8 cellular contexts compared by ENCODE assay signal in the genomic region with DNA sequence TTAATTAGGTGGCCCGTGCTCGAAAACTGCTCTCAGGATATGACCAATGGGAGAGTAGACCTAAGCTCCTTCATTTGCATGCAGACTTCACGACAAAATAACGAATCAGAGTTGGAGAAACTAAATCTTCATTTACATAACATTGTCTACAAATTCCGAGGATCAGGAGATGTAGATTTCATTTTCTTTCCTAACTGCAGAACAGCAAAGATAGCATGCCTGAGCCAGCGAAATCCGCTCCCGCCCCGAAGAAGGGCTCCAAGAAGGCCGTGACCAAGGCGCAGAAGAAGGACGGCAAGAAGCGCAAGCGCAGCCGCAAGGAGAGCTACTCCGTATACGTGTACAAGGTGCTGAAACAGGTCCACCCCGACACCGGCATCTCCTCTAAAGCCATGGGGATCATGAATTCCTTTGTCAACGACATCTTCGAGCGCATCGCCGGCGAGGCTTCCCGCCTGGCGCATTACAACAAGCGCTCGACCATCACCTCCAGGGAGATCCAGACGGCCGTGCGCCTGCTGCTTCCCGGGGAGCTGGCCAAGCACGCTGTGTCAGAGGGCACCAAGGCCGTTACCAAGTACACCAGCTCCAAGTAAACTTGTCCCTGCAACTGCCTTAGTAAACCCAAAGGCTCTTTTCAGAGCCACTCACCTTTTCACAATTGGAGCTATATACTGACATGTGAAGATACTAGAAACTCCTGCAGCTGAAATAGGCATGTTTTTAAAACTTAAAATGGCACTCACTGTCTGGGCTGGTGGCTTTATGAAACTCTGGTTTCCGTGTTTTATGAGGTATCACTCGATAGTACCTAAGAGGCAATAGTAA.
A peak's percentile ranks its signal among the peaks of the same experiment; 100 is the strongest.
DNase-seq lines count a peak whose midpoint lies in the region; ATAC-seq, FAIRE-seq and TF ChIP-seq lines count a peak whose summit lies in the region.

No MANE protein-coding gene starts in this region.

- peak; percentile 59 for TF ChIP-seq POLR2A in endothelial cell of umbilical vein (IDR thresholded peaks at IDR 0.05; ENCODE audit: low read depth, low read length)

- POLR2A ChIA-PET in endothelial cell of umbilical vein (lab: Charles Lee) (interaction anchor here (0.6 to 3.0 kb wide), 13 partner anchors 9 to 163 kb away, joined by 3 to 60 read pairs (median 4); a partner anchor contains a TSS), OCI-LY7 (lab: Charles Lee) (interaction anchor here (0.5 to 3.3 kb wide), 7 partner anchors 10 to 137 kb away, joined by 3 to 25 read pairs (median 9); a partner anchor contains a TSS)

- no peak overlapping the region for H2AK5ac ChIP-seq in mesenchymal stem cell (ENCODE audit: low read length, severe bottlenecking)

- H3K4me2 ChIP-seq in endothelial cell of umbilical vein (ENCODE audit: insufficient read depth, low read length) (peak overlapping the region; percentile 95), mesenchymal stem cell (ENCODE audit: low read length, poor library complexity, severe bottlenecking) (peak overlapping the region; percentile 71), OCI-LY7 (ENCODE audit: low read length) (no peak overlapping the region)

- H3K9me3 ChIP-seq in endothelial cell of umbilical vein (replicated peaks; ENCODE audit: control insufficient read depth, insufficient read depth, low read length) = no peaks in the 10 kb centered on the region
- no peaks in the 10 kb centered on the region for H3K9me3 ChIP-seq in mesenchymal stem cell (ENCODE audit: control insufficient read depth, low read length)
- H3K9me3 ChIP-seq in OCI-LY7 (ENCODE audit: low read length) = no peaks in the 10 kb centered on the region

- H3K79me2 ChIP-seq in endothelial cell of umbilical vein (ENCODE audit: control insufficient read depth, insufficient read depth, low read length) (no peaks in the 10 kb centered on the region), OCI-LY7 (ENCODE audit: insufficient read depth, low read depth, low read length) (no peaks in the 10 kb centered on the region)

- H3K27ac Mint-ChIP-seq in activated CD8-positive, alpha-beta memory T cell treated with anti-CD3 and anti-CD28 coated beads, Interleukin-2, amount 10 ng/mL, durations not matched to agents 7 days and 5 days = peak overlapping the region; percentile 97
- peak overlapping the region; percentile 94 for H3K27ac Mint-ChIP-seq in stimulated activated naive CD8-positive, alpha-beta T cell treated with anti-CD3 and anti-CD28 coated beads, Interleukin-15, Interleukin-2, amounts not matched to agents 100 ng/mL and 50 ng/mL, for 24 hours

- dilution Hi-C loops in endothelial cell of umbilical vein (cut with MboI; ENCODE audit: extremely low pct_ligation_motif_present, low sequenced_read_pairs) = no loop called here

- no peak overlapping the region for H3K14ac ChIP-seq in mesenchymal stem cell (ENCODE audit: low read length in 2 of 2)

- no peaks in the 10 kb centered on the region for H4K20me1 ChIP-seq in endothelial cell of umbilical vein (replicated peaks; ENCODE audit: control insufficient read depth, extremely low read depth, insufficient read depth, low read length)
- no peaks in the 10 kb centered on the region for H4K20me1 ChIP-seq in OCI-LY7 (ENCODE audit: insufficient read depth, low read length)

- CTCF ChIA-PET in activated CD8-positive, alpha-beta memory T cell treated with anti-CD3 and anti-CD28 coated beads, Interleukin-2, amount 10 ng/mL, durations not matched to agents 7 days and 5 days (lab: Charles Lee) = interaction anchor here (0.8 to 2.6 kb wide), 14 partner anchors 8 to 127 kb away, joined by 3 to 25 read pairs (median 3); a partner anchor contains a TSS
- CTCF ChIA-PET in endothelial cell of umbilical vein (lab: Charles Lee) = interaction anchor here (1.0 to 2.6 kb wide), 12 partner anchors 8 to 412 kb away, joined by 3 to 25 read pairs (median 9); partner anchors contain the start of gene ABT1
- CTCF ChIA-PET in OCI-LY7 (lab: Charles Lee; ENCODE audit: unreplicated experiment) = interaction anchor here (1.8 kb wide), 1 partner anchor 10 kb away, joined by 4 read pairs; no protein-coding TSS in a partner anchor

- intact Hi-C loops in endothelial cell of umbilical vein (cut with micrococcal nuclease) = loop anchor here (1.0 kb wide), 2 partner anchors 8 to 25 kb away; a partner anchor contains a TSS
- intact Hi-C loops in OCI-LY7 (cut with micrococcal nuclease; ENCODE audit: unreplicated experiment) = no loop called here

- no peak overlapping the region for H2BK120ac ChIP-seq in mesenchymal stem cell (ENCODE audit: low read depth, low read length)

- 2% methylated on average over 37 of the region's 37 CpGs for WGBS in mesenchymal stem cell

- peak overlapping the region; percentile 81 for H3K4me3 Mint-ChIP-seq in activated CD8-positive, alpha-beta memory T cell treated with anti-CD3 and anti-CD28 coated beads, Interleukin-2, amount 10 ng/mL, durations not matched to agents 7 days and 5 days
- H3K4me3 Mint-ChIP-seq in stimulated activated naive CD8-positive, alpha-beta T cell treated with anti-CD3 and anti-CD28 coated beads, Interleukin-15, Interleukin-2, amounts not matched to agents 100 ng/mL and 50 ng/mL, for 24 hours = peak overlapping the region; percentile 90

- DNase-seq in LHCN-M2 (ENCODE audit: low read depth) (peak; percentile 61), endothelial cell of umbilical vein (ENCODE audit: low read depth, low spot score) (peak; percentile 93), mesenchymal stem cell (peak; percentile 91), H4 (ENCODE audit: low spot score) (no peak), OCI-LY7 (ENCODE audit: low spot score) (no peak)
- DNase-seq in activated CD8-positive, alpha-beta memory T cell treated with anti-CD3 and anti-CD28 coated beads, Interleukin-2, amount 10 ng/mL, durations not matched to agents 7 days and 5 days = peak; percentile 86

- H4K8ac ChIP-seq in mesenchymal stem cell (ENCODE audit: low read length) = peak overlapping the region; percentile 23

- BruUV-seq in endothelial cell of umbilical vein (replicated peaks; lab: Mats Ljungman, UMichigan) = TSS peak; percentile 100
- BruUV-seq in OCI-LY7 (replicated peaks; lab: Mats Ljungman, UMichigan) = no TSS peak

- H2BK15ac ChIP-seq in mesenchymal stem cell (ENCODE audit: low read depth, poor library complexity, severe bottlenecking) = no peak overlapping the region

- no peaks in the 10 kb centered on the region for H3K36me3 ChIP-seq in endothelial cell of umbilical vein (ENCODE audit: control insufficient read depth in 2 of 2, extremely low read depth in 1 of 2, insufficient read depth in 2 of 2, low read length in 2 of 2)
- no peaks in the 10 kb centered on the region for H3K36me3 ChIP-seq in mesenchymal stem cell (ENCODE audit: control insufficient read depth in 1 of 2, insufficient read depth in 2 of 2, low read depth in 1 of 2, low read length in 2 of 2)
- H3K36me3 ChIP-seq in OCI-LY7 (ENCODE audit: insufficient read depth, low read length) = no peaks in the 10 kb centered on the region

- no peak overlapping the region for H4K91ac ChIP-seq in mesenchymal stem cell (ENCODE audit: low read length)

- H3K18ac ChIP-seq in mesenchymal stem cell (ENCODE audit: low read depth in 1 of 2, low read length in 2 of 2) = peak overlapping the region; percentile 54 to 70

- H3K9me2 ChIP-seq in OCI-LY7 (ENCODE audit: insufficient read depth, low read length) = no peaks in the 10 kb centered on the region

- TF ChIP-seq CTCF in endothelial cell of umbilical vein (IDR thresholded peaks at IDR 0.05; ENCODE audit: extremely low read depth in 1 of 2, insufficient read depth in 1 of 2, low read depth in 1 of 2, low read length in 2 of 2) = no peak
- TF ChIP-seq CTCF in OCI-LY7 (conservative IDR thresholded peaks at IDR 0.05; ENCODE audit: low read length) = no peak

- H3K27me3 ChIP-seq in endothelial cell of umbilical vein (ENCODE audit: control insufficient read depth in 2 of 2, insufficient read depth in 2 of 2, low read length in 2 of 2) (no peaks in the 10 kb centered on the region), mesenchymal stem cell (ENCODE audit: control insufficient read depth in 1 of 2, insufficient read depth in 1 of 2, low read length in 2 of 2) (no peaks in the 10 kb centered on the region)

- H3K4me1 ChIP-seq in endothelial cell of umbilical vein (ENCODE audit: control insufficient read depth, extremely low read depth, insufficient read depth, low read length) = peaks cover 20% of the 10 kb centered on the region
- H3K4me1 ChIP-seq in mesenchymal stem cell (ENCODE audit: control insufficient read depth, insufficient read depth, low read depth, low read length) = peaks cover 2% of the 10 kb centered on the region
- peaks cover 22% of the 10 kb centered on the region for H3K4me1 ChIP-seq in OCI-LY7 (ENCODE audit: insufficient read depth, low read length, poor library complexity, severe bottlenecking)

- H3K79me1 ChIP-seq in mesenchymal stem cell (replicated peaks; ENCODE audit: low read length, poor library complexity, severe bottlenecking) = no peaks in the 10 kb centered on the region

- H3K27ac ChIP-seq in endothelial cell of umbilical vein (ENCODE audit: insufficient read depth, low read depth, low read length) (peak overlapping the region; percentile 58), mesenchymal stem cell (ENCODE audit: low read length, poor library complexity, severe bottlenecking) (peak overlapping the region; percentile 71), OCI-LY7 (ENCODE audit: low read depth, low read length, poor library complexity, severe bottlenecking) (no peak overlapping the region)

- H2AFZ ChIP-seq in endothelial cell of umbilical vein (ENCODE audit: low read depth, low read length) (peak overlapping the region; percentile 91), mesenchymal stem cell (ENCODE audit: low read depth, low read length) (peak overlapping the region; percentile 60), OCI-LY7 (ENCODE audit: low read length) (no peak overlapping the region)

- peak; percentile 60 for ATAC-seq in GM18502 (IDR thresholded peaks at IDR 0.05; ENCODE audit: poor library complexity, unreplicated experiment)
- ATAC-seq in activated CD8-positive, alpha-beta memory T cell treated with anti-CD3 and anti-CD28 coated beads, Interleukin-2, amount 10 ng/mL, durations not matched to agents 7 days and 5 days = peak; percentile 79

- H3K23ac ChIP-seq in mesenchymal stem cell (ENCODE audit: low read length in 2 of 2) = no peak overlapping the region

- H3K4ac ChIP-seq in mesenchymal stem cell (ENCODE audit: low read depth in 1 of 2, low read length in 2 of 2) = no peak overlapping the region

- H3K27me3 Mint-ChIP-seq in activated CD8-positive, alpha-beta memory T cell treated with anti-CD3 and anti-CD28 coated beads, Interleukin-2, amount 10 ng/mL, durations not matched to agents 7 days and 5 days = no peaks in the 10 kb centered on the region
- H3K27me3 Mint-ChIP-seq in stimulated activated naive CD8-positive, alpha-beta T cell treated with anti-CD3 and anti-CD28 coated beads, Interleukin-15, Interleukin-2, amounts not matched to agents 100 ng/mL and 50 ng/mL, for 24 hours = no peaks in the 10 kb centered on the region

- H3K4me3 ChIP-seq in endothelial cell of umbilical vein (replicated peaks in 1 of 3; ENCODE audit: insufficient read depth in 1 of 3, low read depth in 1 of 3, low read length in 3 of 3) (peak overlapping the region; percentile 13 to 66 (median 34)), mesenchymal stem cell (ENCODE audit: insufficient read depth in 1 of 2, low read depth in 1 of 2, low read length in 2 of 2) (peak overlapping the region; percentile 48 to 80), OCI-LY7 (ENCODE audit: low read depth, low read length, poor library complexity, severe bottlenecking) (no peak overlapping the region)

- no peak overlapping the region for H2BK12ac ChIP-seq in mesenchymal stem cell (ENCODE audit: low read length in 2 of 2)

- H3K9ac ChIP-seq in endothelial cell of umbilical vein (replicated peaks; ENCODE audit: extremely low read depth, insufficient read depth, low read length) (peak overlapping the region; percentile 25), mesenchymal stem cell (ENCODE audit: low read length) (peak overlapping the region; percentile 81)

- FAIRE-seq in endothelial cell of umbilical vein (lab: Jason Lieb, UNC) = peak; percentile 96

- no peaks in the 10 kb centered on the region for H3K9me1 ChIP-seq in endothelial cell of umbilical vein (replicated peaks; ENCODE audit: control insufficient read depth, extremely low read depth, insufficient read depth, low read length)

- H2BK5ac ChIP-seq in mesenchymal stem cell (ENCODE audit: low read depth, low read length, poor library complexity, severe bottlenecking) = no peak overlapping the region

- peaks cover 62% of the 10 kb centered on the region for H3K4me1 Mint-ChIP-seq in activated CD8-positive, alpha-beta memory T cell treated with anti-CD3 and anti-CD28 coated beads, Interleukin-2, amount 10 ng/mL, durations not matched to agents 7 days and 5 days
- peaks cover 58% of the 10 kb centered on the region for H3K4me1 Mint-ChIP-seq in stimulated activated naive CD8-positive, alpha-beta T cell treated with anti-CD3 and anti-CD28 coated beads, Interleukin-15, Interleukin-2, amounts not matched to agents 100 ng/mL and 50 ng/mL, for 24 hours (ENCODE audit: low read depth)

- H3K9me3 Mint-ChIP-seq in activated CD8-positive, alpha-beta memory T cell treated with anti-CD3 and anti-CD28 coated beads, Interleukin-2, amount 10 ng/mL, durations not matched to agents 7 days and 5 days (ENCODE audit: low read depth) = no peaks in the 10 kb centered on the region
- no peaks in the 10 kb centered on the region for H3K9me3 Mint-ChIP-seq in stimulated activated naive CD8-positive, alpha-beta T cell treated with anti-CD3 and anti-CD28 coated beads, Interleukin-15, Interleukin-2, amounts not matched to agents 100 ng/mL and 50 ng/mL, for 24 hours

- H3K36me3 Mint-ChIP-seq in activated CD8-positive, alpha-beta memory T cell treated with anti-CD3 and anti-CD28 coated beads, Interleukin-2, amount 10 ng/mL, durations not matched to agents 7 days and 5 days = peaks cover 2% of the 10 kb centered on the region
- no peaks in the 10 kb centered on the region for H3K36me3 Mint-ChIP-seq in stimulated activated naive CD8-positive, alpha-beta T cell treated with anti-CD3 and anti-CD28 coated beads, Interleukin-15, Interleukin-2, amounts not matched to agents 100 ng/mL and 50 ng/mL, for 24 hours (ENCODE audit: low read depth)

Comparison
In these comparisons a context has a peak if more than half of its experiments do, and no peak if none do; other contexts are left out.
1. DNase-seq: peak in LHCN-M2 (single experiment), activated CD8-positive, alpha-beta memory T cell treated with anti-CD3 and anti-CD28 coated beads, Interleukin-2, amount 10 ng/mL, durations not matched to agents 7 days and 5 days (single experiment), endothelial cell of umbilical vein (single experiment) and mesenchymal stem cell (single experiment); none in H4 (single experiment) and OCI-LY7 (single experiment).